ENCODE assay signal across 28 cellular contexts in the genomic region with DNA sequence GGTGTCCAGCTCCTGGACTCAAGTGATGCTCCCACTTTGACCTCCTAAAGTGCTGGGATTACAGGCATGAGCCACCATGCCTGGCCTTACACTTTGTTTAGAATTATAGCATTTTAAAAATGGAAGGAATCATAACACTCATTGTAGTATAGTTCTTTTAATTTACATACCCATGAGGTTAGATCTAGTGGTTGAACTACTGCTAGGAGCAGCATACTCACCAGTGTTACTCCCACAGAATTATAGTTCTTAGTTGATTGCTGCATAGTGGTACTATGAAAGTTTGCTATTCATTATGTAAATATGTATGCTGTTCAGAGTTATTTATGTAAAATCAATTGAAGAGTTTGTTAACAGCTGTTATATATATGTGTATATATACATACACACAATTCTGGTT.
"Had no signal": no experiment of that assay in that cellular context is flagged by ENCODE, and none has a peak within 500 bp of the region (broad histone marks: within the 10 kb centered on the region; RNA-seq: fewer than 3 reads in every experiment).

No MANE protein-coding gene starts in this region.

- H3K9me3 ChIP-seq: stomach, suprapubic skin, testis, thoracic aorta, thyroid gland, tibial artery, tibial nerve, transverse colon, upper lobe of left lung, upper lobe of right lung, uterus, vagina had no signal

- H3K27ac Mint-ChIP-seq: stimulated activated memory B cell treated with anti-CD40 and anti-IgM and Interleukin-4, amounts not matched to agents 10 μg/mL and 1 μg/mL and 100 μg/mL, for 72 hours; stimulated activated naive B cell treated with anti-CD40 and anti-IgM and Interleukin-4, amounts not matched to agents 10 μg/mL and 1 μg/mL and 100 μg/mL, for 72 hours; stimulated activated naive CD8-positive, alpha-beta T cell treated with anti-CD3 and anti-CD28 coated beads, Interleukin-15, amount 100 ng/mL, for 72 hours; stimulated activated naive CD8-positive, alpha-beta T cell treated with anti-CD3 and anti-CD28 coated beads, Interleukin-15, Interleukin-2, amounts not matched to agents 100 ng/mL and 50 ng/mL, for 24 hours; type B pancreatic cell had no signal

- ATAC-seq: stimulated activated memory B cell treated with anti-CD40 and anti-IgM and Interleukin-4, amounts not matched to agents 10 μg/mL and 1 μg/mL and 100 μg/mL, for 72 hours; stimulated activated naive B cell treated with anti-CD40 and anti-IgM and Interleukin-4, amounts not matched to agents 10 μg/mL and 1 μg/mL and 100 μg/mL, for 72 hours; stimulated activated naive CD8-positive, alpha-beta T cell treated with anti-CD3 and anti-CD28 coated beads, Interleukin-15, amount 100 ng/mL, for 72 hours; stimulated activated naive CD8-positive, alpha-beta T cell treated with anti-CD3 and anti-CD28 coated beads, Interleukin-15, Interleukin-2, amounts not matched to agents 100 U/mL and 50 U/mL, for 24 hours; upper lobe of right lung had no signal

- H3K27me3 ChIP-seq: stomach, suprapubic skin, testis, thyroid gland, tibial artery, tibial nerve, transverse colon, upper lobe of left lung, upper lobe of right lung, uterus, vagina had no signal

- H3K36me3 ChIP-seq: uterus, vagina had no signal

- H3K36me3 Mint-ChIP-seq: stimulated activated memory B cell treated with anti-CD40 and anti-IgM and Interleukin-4, amounts not matched to agents 10 μg/mL and 1 μg/mL and 100 μg/mL, for 72 hours; stimulated activated naive B cell treated with anti-CD40 and anti-IgM and Interleukin-4, amounts not matched to agents 10 μg/mL and 1 μg/mL and 100 μg/mL, for 72 hours had no signal

- H3K9me3 Mint-ChIP-seq: stimulated activated memory B cell treated with anti-CD40 and anti-IgM and Interleukin-4, amounts not matched to agents 10 μg/mL and 1 μg/mL and 100 μg/mL, for 72 hours; stimulated activated naive B cell treated with anti-CD40 and anti-IgM and Interleukin-4, amounts not matched to agents 10 μg/mL and 1 μg/mL and 100 μg/mL, for 72 hours; stimulated activated naive CD8-positive, alpha-beta T cell treated with anti-CD3 and anti-CD28 coated beads, Interleukin-15, amount 100 ng/mL, for 72 hours; type B pancreatic cell had no signal

- DNase-seq: stimulated activated CD4-positive, alpha-beta T cell treated with anti-CD3 and anti-CD28 coated beads, Interleukin-2, amount 100 ng/mL, for 48 hours; stimulated activated CD4-positive, alpha-beta T cell treated with anti-CD3 and anti-CD28 coated beads, Interleukin-4, amount 100 ng/mL, for 1 hour; stimulated activated CD4-positive, alpha-beta T cell treated with anti-CD3 and anti-CD28 coated beads, Interleukin-4, amount 100 ng/mL, for 24 hours; stimulated activated CD4-positive, alpha-beta T cell treated with anti-CD3 and anti-CD28 coated beads, Interleukin-4, amount 100 ng/mL, for 4 hours; stimulated activated CD8-positive, alpha-beta memory T cell treated with anti-CD3 and anti-CD28 coated beads, Interleukin-4, amount 100 ng/mL, for 48 hours; stimulated activated naive B cell treated with anti-CD40 and anti-IgM and Interleukin-4, amounts not matched to agents 10 μg/mL and 1 μg/mL and 100 μg/mL, for 72 hours; stimulated activated naive CD4-positive, alpha-beta T cell; stimulated activated naive CD4-positive, alpha-beta T cell treated with Interleukin-2 at 50 U/mL for 16 hours; stimulated activated naive CD8-positive, alpha-beta T cell treated with anti-CD3 and anti-CD28 coated beads, Interleukin-15, amount 100 ng/mL, for 72 hours; stimulated activated naive CD8-positive, alpha-beta T cell treated with anti-CD3 and anti-CD28 coated beads, Interleukin-15, Interleukin-2, amounts not matched to agents 100 U/mL and 50 U/mL, for 24 hours; stomach; substantia nigra; testis; thyroid gland; tibial artery; transverse colon; trophoblast cell; upper lobe of left lung; upper lobe of right lung; uterus had no signal

- H3K4me1 Mint-ChIP-seq: stimulated activated memory B cell treated with anti-CD40 and anti-IgM and Interleukin-4, amounts not matched to agents 10 μg/mL and 1 μg/mL and 100 μg/mL, for 72 hours; stimulated activated naive B cell treated with anti-CD40 and anti-IgM and Interleukin-4, amounts not matched to agents 10 μg/mL and 1 μg/mL and 100 μg/mL, for 72 hours; stimulated activated naive CD8-positive, alpha-beta T cell treated with anti-CD3 and anti-CD28 coated beads, Interleukin-15, amount 100 ng/mL, for 72 hours had no signal

- H3K4me3 ChIP-seq: stomach, suprapubic skin, testis, thoracic aorta, thyroid gland, tibial artery, tibial nerve, transverse colon, upper lobe of left lung, upper lobe of right lung, uterus, vagina had no signal

- H3K4me3 Mint-ChIP-seq: stimulated activated memory B cell treated with anti-CD40 and anti-IgM and Interleukin-4, amounts not matched to agents 10 μg/mL and 1 μg/mL and 100 μg/mL, for 72 hours; stimulated activated naive B cell treated with anti-CD40 and anti-IgM and Interleukin-4, amounts not matched to agents 10 μg/mL and 1 μg/mL and 100 μg/mL, for 72 hours; stimulated activated naive CD8-positive, alpha-beta T cell treated with anti-CD3 and anti-CD28 coated beads, Interleukin-15, amount 100 ng/mL, for 72 hours; stimulated activated naive CD8-positive, alpha-beta T cell treated with anti-CD3 and anti-CD28 coated beads, Interleukin-15, Interleukin-2, amounts not matched to agents 100 ng/mL and 50 ng/mL, for 24 hours; type B pancreatic cell had no signal

- H3K27ac ChIP-seq: stomach, suprapubic skin, testis, thoracic aorta, thyroid gland, tibial artery, tibial nerve, transverse colon, upper lobe of left lung, upper lobe of right lung, uterus, vagina had no signal

- FAIRE-seq: urothelium cell line had no signal

- H3K4me1 ChIP-seq: stomach, testis, thyroid gland, tibial artery, tibial nerve, transverse colon, upper lobe of right lung, uterus, vagina had no signal
